ENCODE assay signal across 6 cellular contexts in genomic region chr19:48874309-48875135, GRCh38. TPM values are rescaled to one million over a fixed set of nuclear protein-coding genes. Genes with fewer than 3 reads are reported as not detected.
DNase-seq lines count a peak whose midpoint lies in the region; ATAC-seq lines count a peak whose summit lies in the region.

No MANE protein-coding gene starts in this region.

- H4K91ac ChIP-seq in mesenchymal stem cell (ENCODE audit: low read length) = peak overlapping the region; percentile 41

- 7% methylated on average over 10 of the region's 17 CpGs for WGBS in mesenchymal stem cell

- H3K4me3 ChIP-seq in mesenchymal stem cell (ENCODE audit: insufficient read depth in 1 of 2, low read depth in 1 of 2, low read length in 2 of 2) = peak overlapping the region; percentile 57 to 87

- peaks cover 43% of the 10 kb centered on the region for H3K4me1 Mint-ChIP-seq in activated naive CD4-positive, alpha-beta T cell treated with anti-CD3 and anti-CD28 coated beads for 36 hours (ENCODE audit: low read depth)
- peaks cover 47% of the 10 kb centered on the region for H3K4me1 Mint-ChIP-seq in activated naive CD8-positive, alpha-beta T cell treated with anti-CD3 and anti-CD28 coated beads for 36 hours

- no peaks in the 10 kb centered on the region for H3K9me3 Mint-ChIP-seq in activated naive CD4-positive, alpha-beta T cell treated with anti-CD3 and anti-CD28 coated beads for 36 hours
- no peaks in the 10 kb centered on the region for H3K9me3 Mint-ChIP-seq in activated naive CD8-positive, alpha-beta T cell treated with anti-CD3 and anti-CD28 coated beads for 36 hours

- H3K9ac ChIP-seq in mesenchymal stem cell (ENCODE audit: low read length) = peak overlapping the region; percentile 98

- H3K18ac ChIP-seq in mesenchymal stem cell (ENCODE audit: low read depth in 1 of 2, low read length in 2 of 2) = peak overlapping the region; percentile 37 to 85

- H2BK5ac ChIP-seq in mesenchymal stem cell (ENCODE audit: low read depth, low read length, poor library complexity, severe bottlenecking) = no peak overlapping the region

- peak overlapping the region; percentile 99 for H3K27ac Mint-ChIP-seq in activated naive CD4-positive, alpha-beta T cell treated with anti-CD3 and anti-CD28 coated beads for 36 hours
- H3K27ac Mint-ChIP-seq in activated naive CD8-positive, alpha-beta T cell treated with anti-CD3 and anti-CD28 coated beads for 36 hours = peak overlapping the region; percentile 100

- H2AFZ ChIP-seq in mesenchymal stem cell (ENCODE audit: low read depth, low read length) = no peak overlapping the region

- peak overlapping the region in 1 of 2 experiments; percentile 69 for H3K4ac ChIP-seq in mesenchymal stem cell (ENCODE audit: low read depth in 1 of 2, low read length in 2 of 2)

- peaks cover 10% of the 10 kb centered on the region for H3K79me1 ChIP-seq in mesenchymal stem cell (replicated peaks; ENCODE audit: low read length, poor library complexity, severe bottlenecking)

- H3K36me3 ChIP-seq in mesenchymal stem cell (ENCODE audit: control insufficient read depth in 1 of 2, insufficient read depth in 2 of 2, low read depth in 1 of 2, low read length in 2 of 2) = peaks cover 48 to 64% of the 10 kb centered on the region in 2 experiments

- H3K4me1 ChIP-seq in mesenchymal stem cell (ENCODE audit: control insufficient read depth, insufficient read depth, low read depth, low read length) = peaks cover 27% of the 10 kb centered on the region

- DNase-seq in activated naive CD4-positive, alpha-beta T cell treated with anti-CD3 and anti-CD28 coated beads for 36 hours = peak; percentile 34
- DNase-seq in activated naive CD4-positive, alpha-beta T cell treated with anti-CD3 and anti-CD28 coated beads, Interleukin-2, amount 50 U/mL, for 16 hours = no peak
- DNase-seq in activated naive CD8-positive, alpha-beta T cell treated with anti-CD3 and anti-CD28 coated beads for 36 hours = no peak
- DNase-seq in mesenchymal stem cell = peak; percentile 79

- H3K36me3 Mint-ChIP-seq in activated naive CD4-positive, alpha-beta T cell treated with anti-CD3 and anti-CD28 coated beads for 36 hours (ENCODE audit: low read depth) = peaks cover 52% of the 10 kb centered on the region
- H3K36me3 Mint-ChIP-seq in activated naive CD8-positive, alpha-beta T cell treated with anti-CD3 and anti-CD28 coated beads for 36 hours = peaks cover 54% of the 10 kb centered on the region

- H3K4me2 ChIP-seq in mesenchymal stem cell (ENCODE audit: low read length, poor library complexity, severe bottlenecking) = peak overlapping the region; percentile 78

- H4K8ac ChIP-seq in mesenchymal stem cell (ENCODE audit: low read length) = no peak overlapping the region

- H3K27me3 ChIP-seq in mesenchymal stem cell (ENCODE audit: control insufficient read depth in 1 of 2, insufficient read depth in 1 of 2, low read length in 2 of 2) = no peaks in the 10 kb centered on the region

- CTCF ChIA-PET in activated naive CD4-positive, alpha-beta T cell treated with anti-CD3 and anti-CD28 coated beads for 36 hours (lab: Charles Lee) = interaction anchor here (1.0 to 2.9 kb wide), 6 partner anchors 17 to 119 kb away, joined by 3 to 11 read pairs (median 4); partner anchors contain the start of genes GYS1 and RUVBL2

- H3K23ac ChIP-seq in mesenchymal stem cell (ENCODE audit: low read length in 2 of 2) = peak overlapping the region in 1 of 2 experiments; percentile 9

- peak overlapping the region; percentile 86 for H2BK15ac ChIP-seq in mesenchymal stem cell (ENCODE audit: low read depth, poor library complexity, severe bottlenecking)

- ATAC-seq in HG03045 (IDR thresholded peaks at IDR 0.05; ENCODE audit: unreplicated experiment) (no peak), GM21526 (IDR thresholded peaks at IDR 0.05; ENCODE audit: low FRiP score, unreplicated experiment) (no peak)

- intact Hi-C loops in activated naive CD4-positive, alpha-beta T cell treated with anti-CD3 and anti-CD28 coated beads for 36 hours (cut with micrococcal nuclease) = loop anchor here (1.0 to 10.0 kb wide), 10 partner anchors 15 to 620 kb away; partner anchors contain the start of genes BAX, BCAT2, C19orf73 and CARD8

- H3K4me3 Mint-ChIP-seq in activated naive CD4-positive, alpha-beta T cell treated with anti-CD3 and anti-CD28 coated beads for 36 hours = peak overlapping the region; percentile 99
- H3K4me3 Mint-ChIP-seq in activated naive CD8-positive, alpha-beta T cell treated with anti-CD3 and anti-CD28 coated beads for 36 hours = peak overlapping the region; percentile 99

- H3K14ac ChIP-seq in mesenchymal stem cell (ENCODE audit: low read length in 2 of 2) = peak overlapping the region in 1 of 2 experiments; percentile 8

- no peak overlapping the region for H2AK5ac ChIP-seq in mesenchymal stem cell (ENCODE audit: low read length, severe bottlenecking)

- no peak overlapping the region for H2BK12ac ChIP-seq in mesenchymal stem cell (ENCODE audit: low read length in 2 of 2)

- H3K27ac ChIP-seq in mesenchymal stem cell (ENCODE audit: low read length, poor library complexity, severe bottlenecking) = peak overlapping the region; percentile 88

- peak overlapping the region; percentile 13 for H2BK120ac ChIP-seq in mesenchymal stem cell (ENCODE audit: low read depth, low read length)

- H3K27me3 Mint-ChIP-seq in activated naive CD4-positive, alpha-beta T cell treated with anti-CD3 and anti-CD28 coated beads for 36 hours (ENCODE audit: low read depth) = no peaks in the 10 kb centered on the region
- H3K27me3 Mint-ChIP-seq in activated naive CD8-positive, alpha-beta T cell treated with anti-CD3 and anti-CD28 coated beads for 36 hours = no peaks in the 10 kb centered on the region

- H3K9me3 ChIP-seq in mesenchymal stem cell (ENCODE audit: control insufficient read depth, low read length) = no peaks in the 10 kb centered on the region

RNA-seq across cellular contexts. Expression of gene PPP1R15A, which starts 2.3 kb away (rescaled TPM):
- 10 to 100 TPM; 96.5 to 97.4 TPM for total RNA-seq in activated naive CD4-positive, alpha-beta T cell treated with anti-CD3 and anti-CD28 coated beads for 36 hours
- total RNA-seq in activated naive CD8-positive, alpha-beta T cell treated with anti-CD3 and anti-CD28 coated beads for 36 hours = 10 to 100 TPM; 60.8 to 65.4 TPM
- 121 TPM for polyA plus RNA-seq in mesenchymal stem cell (2013, experiment 1 of 2)
- 118 TPM for polyA plus RNA-seq in mesenchymal stem cell (2013, experiment 2 of 2)

RNA-seq across cellular contexts. Expression of gene PLEKHA4, which starts 6.1 kb away (rescaled TPM):
- total RNA-seq in activated naive CD4-positive, alpha-beta T cell treated with anti-CD3 and anti-CD28 coated beads for 36 hours = 1 to 10 TPM; 8.3 to 8.8 TPM
- total RNA-seq in activated naive CD8-positive, alpha-beta T cell treated with anti-CD3 and anti-CD28 coated beads for 36 hours = 1 to 10 TPM; 5.8 to 7.6 TPM
- 20.7 TPM for polyA plus RNA-seq in mesenchymal stem cell (2013, experiment 1 of 2)
- 20.0 TPM for polyA plus RNA-seq in mesenchymal stem cell (2013, experiment 2 of 2)

RNA-seq across cellular contexts. Expression of gene TULP2, which starts 24.0 kb away (rescaled TPM):
- under 1 TPM; 0.54 to 0.81 TPM for total RNA-seq in activated naive CD4-positive, alpha-beta T cell treated with anti-CD3 and anti-CD28 coated beads for 36 hours
- under 1 TPM; 0.12 to 0.16 TPM for total RNA-seq in activated naive CD8-positive, alpha-beta T cell treated with anti-CD3 and anti-CD28 coated beads for 36 hours
- polyA plus RNA-seq in mesenchymal stem cell (2013, experiment 1 of 2) = 0.01 TPM
- polyA plus RNA-seq in mesenchymal stem cell (2013, experiment 2 of 2) = not detected

RNA-seq across cellular contexts. Expression of gene NUCB1, which starts 25.6 kb away (rescaled TPM):
- total RNA-seq in activated naive CD4-positive, alpha-beta T cell treated with anti-CD3 and anti-CD28 coated beads for 36 hours = 100 to 1,000 TPM; 172 to 182 TPM
- 10 to 100 TPM; 90.6 to 91.7 TPM for total RNA-seq in activated naive CD8-positive, alpha-beta T cell treated with anti-CD3 and anti-CD28 coated beads for 36 hours
- polyA plus RNA-seq in mesenchymal stem cell (2013, experiment 1 of 2) = 185 TPM
- 179 TPM for polyA plus RNA-seq in mesenchymal stem cell (2013, experiment 2 of 2)

RNA-seq across cellular contexts. Expression of gene HSD17B14, which starts 38.2 kb away (rescaled TPM):
- total RNA-seq in activated naive CD4-positive, alpha-beta T cell treated with anti-CD3 and anti-CD28 coated beads for 36 hours = under 1 TPM in 1 of 2 experiments, not detected in 1; 0.50 TPM
- under 1 TPM; 0.35 to 0.66 TPM for total RNA-seq in activated naive CD8-positive, alpha-beta T cell treated with anti-CD3 and anti-CD28 coated beads for 36 hours
- polyA plus RNA-seq in mesenchymal stem cell (2013, experiment 1 of 2) = 45.5 TPM
- 46.0 TPM for polyA plus RNA-seq in mesenchymal stem cell (2013, experiment 2 of 2)

Comparison
In these comparisons a context has a peak if more than half of its experiments do, and no peak if none do; other contexts are left out.
1. DNase-seq: peak in activated naive CD4-positive, alpha-beta T cell treated with anti-CD3 and anti-CD28 coated beads for 36 hours (single experiment) and mesenchymal stem cell (single experiment); none in activated naive CD4-positive, alpha-beta T cell treated with anti-CD3 and anti-CD28 coated beads, Interleukin-2, amount 50 U/mL, for 16 hours (single experiment) and activated naive CD8-positive, alpha-beta T cell treated with anti-CD3 and anti-CD28 coated beads for 36 hours (single experiment).